33 cellular contexts compared by ENCODE assay signal in genomic region chr10:4023997-4024396, GRCh38.
DNase-seq lines count a peak whose midpoint lies in the region; ATAC-seq, FAIRE-seq and TF ChIP-seq lines count a peak whose summit lies in the region.
"Had no signal": no experiment of that assay in that cellular context is flagged by ENCODE, and none has a peak within 500 bp of the region (broad histone marks: within the 10 kb centered on the region; RNA-seq: fewer than 3 reads in every experiment).

No MANE protein-coding gene starts in this region.

- peak overlapping the region; percentile 98 for H3K27ac Mint-ChIP-seq in astrocyte (ENCODE audit: unreplicated experiment)
- H3K27ac Mint-ChIP-seq: activated CD4-positive, alpha-beta T cell treated with anti-CD3 and anti-CD28 coated beads for 36 hours; activated naive CD4-positive, alpha-beta T cell treated with anti-CD3 and anti-CD28 coated beads, Interleukin-2, amount 50 U/mL, for 24 hours; mesothelial cell of epicardium had no signal

- H3K9ac ChIP-seq in astrocyte (ENCODE audit: low read length) = no peak overlapping the region

- H2AFZ ChIP-seq in astrocyte (ENCODE audit: low read depth, low read length) = no peak overlapping the region

- H4K20me1 ChIP-seq in astrocyte (ENCODE audit: insufficient read depth, low read length) = no peaks in the 10 kb centered on the region

- H3K4me1 Mint-ChIP-seq in astrocyte (ENCODE audit: low read depth, unreplicated experiment) = peaks cover 42% of the 10 kb centered on the region
- H3K4me1 Mint-ChIP-seq: activated CD4-positive, alpha-beta T cell treated with anti-CD3 and anti-CD28 coated beads for 36 hours; activated naive CD4-positive, alpha-beta T cell treated with anti-CD3 and anti-CD28 coated beads, Interleukin-2, amount 50 U/mL, for 24 hours had no signal

- no peak for ATAC-seq in HG03108 (IDR thresholded peaks at IDR 0.05; ENCODE audit: unreplicated experiment)
- ATAC-seq: activated CD4-positive, alpha-beta T cell treated with anti-CD3 and anti-CD28 coated beads for 36 hours; HCT116; sciatic nerve had no signal

- H3K36me3 Mint-ChIP-seq in astrocyte (ENCODE audit: low read depth, unreplicated experiment) = no peaks in the 10 kb centered on the region
- H3K36me3 Mint-ChIP-seq: activated naive CD4-positive, alpha-beta T cell treated with anti-CD3 and anti-CD28 coated beads, Interleukin-2, amount 50 U/mL, for 24 hours; CD8-positive, alpha-beta memory T cell; mesothelial cell of epicardium had no signal

- no peaks in the 10 kb centered on the region for H3K27me3 Mint-ChIP-seq in astrocyte (ENCODE audit: low read depth, unreplicated experiment)
- H3K27me3 Mint-ChIP-seq: activated CD4-positive, alpha-beta T cell treated with anti-CD3 and anti-CD28 coated beads for 36 hours; activated naive CD4-positive, alpha-beta T cell treated with anti-CD3 and anti-CD28 coated beads, Interleukin-2, amount 50 U/mL, for 24 hours; CD8-positive, alpha-beta memory T cell had no signal

- no peaks in the 10 kb centered on the region for H3K9me3 ChIP-seq in astrocyte (ENCODE audit: insufficient read depth, low read depth, low read length)
- no peaks in the 10 kb centered on the region for H3K9me3 ChIP-seq in vagina
- H3K9me3 ChIP-seq: BE2C, neutrophil, prostate gland, tibial artery had no signal

- peak overlapping the region; percentile 36 for H3K4me2 ChIP-seq in astrocyte (ENCODE audit: low read length)

- DNase-seq in A172 (ENCODE audit: low spot score) (peak; percentile 47), ELR (ENCODE audit: low read depth) (peak; percentile 42), astrocyte (ENCODE audit: low read depth) (peak; percentile 67), iris pigment epithelial cell (ENCODE audit: low read depth) (peak; percentile 43), DMS79 treated with DMSO at 0.1 percent for 48 hours (lab: John Stamatoyannopoulos, UW) (no peak), NCI-H1694 treated with DMSO at 0.1 percent for 48 hours (lab: John Stamatoyannopoulos, UW) (no peak), vagina (ENCODE audit: extremely low spot score in 2 of 2) (no peak)
- DNase-seq: activated CD4-positive, alpha-beta T cell treated with anti-CD3 and anti-CD28 coated beads for 36 hours; activated CD8-positive, alpha-beta memory T cell treated with anti-CD3 and anti-CD28 coated beads for 24 hours; amniotic stem cell; BE2C; CD8-positive, alpha-beta memory T cell; effector memory CD4-positive, alpha-beta T cell; NCI-H1092; NCI-H1694; NCI-H345; NCI-H774; stimulated activated CD4-positive, alpha-beta T cell treated with anti-CD3 and anti-CD28 coated beads, Interleukin-4, amount 100 ng/mL, for 4 hours; T-helper 9 cell; tibial artery had no signal

- H3K79me2 ChIP-seq in astrocyte (ENCODE audit: insufficient read depth, low read length) = no peaks in the 10 kb centered on the region

- H3K4me1 ChIP-seq in astrocyte (ENCODE audit: insufficient read depth, low read length) = peaks cover 6% of the 10 kb centered on the region
- no peaks in the 10 kb centered on the region for H3K4me1 ChIP-seq in vagina
- H3K4me1 ChIP-seq: prostate gland, tibial artery had no signal

- intact Hi-C loops in vagina (cut with DNase I) = no loop called here

- no peak for FAIRE-seq in astrocyte (lab: Jason Lieb, UNC)
- FAIRE-seq: GM12892, islet of Langerhans, RCC 7860 had no signal

- H3K27me3 ChIP-seq in astrocyte (ENCODE audit: insufficient read depth, low read length) (no peaks in the 10 kb centered on the region), vagina (no peaks in the 10 kb centered on the region)
- H3K27me3 ChIP-seq: BE2C, cardiac muscle cell, neutrophil, tibial artery had no signal

- no peak overlapping the region for H3K4me3 Mint-ChIP-seq in astrocyte (ENCODE audit: unreplicated experiment)
- H3K4me3 Mint-ChIP-seq: activated CD4-positive, alpha-beta T cell treated with anti-CD3 and anti-CD28 coated beads for 36 hours; activated naive CD4-positive, alpha-beta T cell treated with anti-CD3 and anti-CD28 coated beads, Interleukin-2, amount 50 U/mL, for 24 hours; CD8-positive, alpha-beta memory T cell; mesothelial cell of epicardium had no signal

- H3K27ac ChIP-seq in astrocyte (ENCODE audit: low read depth, low read length) = no peak overlapping the region
- H3K27ac ChIP-seq in vagina = no peak overlapping the region
- H3K27ac ChIP-seq: cardiac muscle cell, coronary artery, neutrophil, prostate gland, tibial artery, VCaP had no signal

- H3K36me3 ChIP-seq in astrocyte (ENCODE audit: insufficient read depth, low read length) = no peaks in the 10 kb centered on the region
- no peaks in the 10 kb centered on the region for H3K36me3 ChIP-seq in vagina
- H3K36me3 ChIP-seq: BE2C, cardiac muscle cell, neutrophil, prostate gland, tibial artery had no signal

- no peak overlapping the region for H3K4me3 ChIP-seq in astrocyte (ENCODE audit: insufficient read depth, low read depth, low read length)
- no peak overlapping the region for H3K4me3 ChIP-seq in vagina
- H3K4me3 ChIP-seq: cardiac muscle cell, coronary artery, prostate gland, tibial artery had no signal

- no peak for TF ChIP-seq POLR2A in vagina (IDR thresholded peaks at IDR 0.05)

- peaks cover 6% of the 10 kb centered on the region for H3K9me3 Mint-ChIP-seq in astrocyte (ENCODE audit: unreplicated experiment)
- H3K9me3 Mint-ChIP-seq: activated naive CD4-positive, alpha-beta T cell treated with anti-CD3 and anti-CD28 coated beads, Interleukin-2, amount 50 U/mL, for 24 hours; CD8-positive, alpha-beta memory T cell had no signal

- TF ChIP-seq CTCF in astrocyte (IDR thresholded peaks at IDR 0.05; ENCODE audit: insufficient read depth, low read depth, low read length) (no peak), vagina (IDR thresholded peaks at IDR 0.05) (no peak)

Comparison
In these comparisons a context has a peak if more than half of its experiments do, and no peak if none do; other contexts are left out.
1. DNase-seq: peak in A172 (single experiment), ELR (single experiment), astrocyte (single experiment) and iris pigment epithelial cell (single experiment); none in DMS79 treated with DMSO at 0.1 percent for 48 hours (single experiment), NCI-H1694 treated with DMSO at 0.1 percent for 48 hours (single experiment) and vagina (0 of 2).